Comparison of ENCODE assay signal across 1 cellular context in the genomic region with DNA sequence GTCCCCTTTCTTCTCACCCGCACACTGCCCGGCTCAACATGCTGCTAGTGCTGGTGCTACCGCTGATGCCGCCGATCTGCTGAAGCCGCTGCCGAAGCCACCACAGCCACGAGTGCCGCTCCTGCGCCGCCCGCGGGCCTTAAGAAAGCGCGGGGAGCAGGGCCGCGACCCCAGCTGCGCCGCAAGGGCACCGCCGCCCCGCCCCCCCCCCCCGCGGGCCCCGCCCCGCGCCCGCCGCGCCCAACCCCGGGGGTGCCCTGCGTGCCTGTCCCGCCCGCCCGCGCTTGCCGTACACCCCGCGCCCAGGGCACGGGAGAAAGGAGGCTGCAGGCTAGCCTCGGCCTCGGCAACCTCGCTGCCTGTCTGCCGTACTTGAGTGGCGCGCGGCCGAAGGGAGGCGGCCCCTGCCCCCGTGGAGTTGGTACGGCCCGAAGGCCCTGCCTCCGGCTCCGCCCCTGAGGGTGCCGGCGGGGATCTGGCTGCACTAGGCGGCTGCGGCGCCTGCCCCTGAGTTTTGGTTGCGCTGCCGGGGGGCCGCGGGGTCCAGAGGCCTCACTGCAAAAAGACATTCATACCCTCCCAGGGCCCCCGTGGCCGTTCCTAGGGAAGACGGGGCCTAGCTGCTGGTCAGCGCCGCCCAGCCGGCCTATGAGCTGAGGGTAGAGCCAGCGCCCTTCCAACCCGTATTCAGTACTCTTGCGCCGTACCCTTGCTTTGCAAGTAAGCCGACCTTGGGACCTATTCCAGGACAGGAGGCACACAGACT.
TF ChIP-seq lines count a peak whose summit lies in the region.

TSS of gene SOD2 (minus strand) at position 114 of the 766 bp plus-strand sequence. CDS start at position 40, 74 bp downstream.

TF ChIP-seq in HepG2, 621 proteins besides CTCF, POLR2A, EP300 and RAD21 (continued from another document and continues in another):
- TF ChIP-seq ZNF33B (CRISPR knock-in tag; IDR thresholded peaks at IDR 0.05): peak; percentile 84
- TF ChIP-seq ZNF652 (CRISPR knock-in tag; IDR thresholded peaks at IDR 0.05; ENCODE audit: borderline replicate concordance, low read depth): no peak
- TF ChIP-seq ZNF891 (CRISPR knock-in tag; IDR thresholded peaks at IDR 0.05): peak; percentile 88
- TF ChIP-seq KLF9 (CRISPR knock-in tag; IDR thresholded peaks at IDR 0.05; ENCODE audit: low read depth): 0 out of 2 replicates have a peak, but pooled peaks have one; percentile 13
- no peak; the same call in 1 of the 2 replicates for TF ChIP-seq RCOR2 (CRISPR knock-in tag; IDR thresholded peaks at IDR 0.05)
- no peak for TF ChIP-seq NR3C1 (CRISPR knock-in tag; IDR thresholded peaks at IDR 0.05)
- no peak for TF ChIP-seq RORA (CRISPR knock-in tag; IDR thresholded peaks at IDR 0.05)
- TF ChIP-seq ZZZ3 (CRISPR knock-in tag; IDR thresholded peaks at IDR 0.05; ENCODE audit: borderline replicate concordance): peak; percentile 36; the same call in 1 of the 2 replicates
- TF ChIP-seq, protein P1, sequence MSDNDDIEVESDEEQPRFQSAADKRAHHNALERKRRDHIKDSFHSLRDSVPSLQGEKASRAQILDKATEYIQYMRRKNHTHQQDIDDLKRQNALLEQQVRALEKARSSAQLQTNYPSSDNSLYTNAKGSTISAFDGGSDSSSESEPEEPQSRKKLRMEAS (IDR thresholded peaks at IDR 0.05): peak; percentile 88
- TF ChIP-seq ZNF350 (CRISPR knock-in tag; IDR thresholded peaks at IDR 0.05; ENCODE audit: borderline replicate concordance, low read depth): peak; percentile 95
- 0 out of 2 replicates have a peak, but pooled peaks have one; percentile 46 for TF ChIP-seq MTF2 (CRISPR knock-in tag; IDR thresholded peaks at IDR 0.05; ENCODE audit: borderline replicate concordance)
- TF ChIP-seq TFAP4 (IDR thresholded peaks at IDR 0.05; ENCODE audit: borderline replicate concordance, low read depth): peak; percentile 49; the same call in 1 of the 2 replicates
- peak; percentile 84 for TF ChIP-seq SIN3A (IDR thresholded peaks at IDR 0.05; ENCODE audit: borderline replicate concordance, low read depth, low read length)
- no peak for TF ChIP-seq ZNF354B (CRISPR knock-in tag; IDR thresholded peaks at IDR 0.05)
- TF ChIP-seq, protein P2, sequence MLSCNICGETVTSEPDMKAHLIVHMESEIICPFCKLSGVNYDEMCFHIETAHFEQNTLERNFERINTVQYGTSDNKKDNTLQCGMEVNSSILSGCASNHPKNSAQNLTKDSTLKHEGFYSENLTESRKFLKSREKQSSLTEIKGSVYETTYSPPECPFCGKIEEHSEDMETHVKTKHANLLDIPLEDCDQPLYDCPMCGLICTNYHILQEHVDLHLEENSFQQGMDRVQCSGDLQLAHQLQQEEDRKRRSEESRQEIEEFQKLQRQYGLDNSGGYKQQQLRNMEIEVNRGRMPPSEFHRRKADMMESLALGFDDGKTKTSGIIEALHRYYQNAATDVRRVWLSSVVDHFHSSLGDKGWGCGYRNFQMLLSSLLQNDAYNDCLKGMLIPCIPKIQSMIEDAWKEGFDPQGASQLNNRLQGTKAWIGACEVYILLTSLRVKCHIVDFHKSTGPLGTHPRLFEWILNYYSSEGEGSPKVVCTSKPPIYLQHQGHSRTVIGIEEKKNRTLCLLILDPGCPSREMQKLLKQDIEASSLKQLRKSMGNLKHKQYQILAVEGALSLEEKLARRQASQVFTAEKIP (CRISPR knock-in tag; IDR thresholded peaks at IDR 0.05; ENCODE audit: borderline replicate concordance): no peak
- no peak for TF ChIP-seq JUN (CRISPR knock-in tag; IDR thresholded peaks at IDR 0.05)
- peak; percentile 92; the same call in 1 of the 2 replicates for TF ChIP-seq ZNF747 (CRISPR knock-in tag; IDR thresholded peaks at IDR 0.05; ENCODE audit: borderline replicate concordance)
- TF ChIP-seq, protein P3, sequence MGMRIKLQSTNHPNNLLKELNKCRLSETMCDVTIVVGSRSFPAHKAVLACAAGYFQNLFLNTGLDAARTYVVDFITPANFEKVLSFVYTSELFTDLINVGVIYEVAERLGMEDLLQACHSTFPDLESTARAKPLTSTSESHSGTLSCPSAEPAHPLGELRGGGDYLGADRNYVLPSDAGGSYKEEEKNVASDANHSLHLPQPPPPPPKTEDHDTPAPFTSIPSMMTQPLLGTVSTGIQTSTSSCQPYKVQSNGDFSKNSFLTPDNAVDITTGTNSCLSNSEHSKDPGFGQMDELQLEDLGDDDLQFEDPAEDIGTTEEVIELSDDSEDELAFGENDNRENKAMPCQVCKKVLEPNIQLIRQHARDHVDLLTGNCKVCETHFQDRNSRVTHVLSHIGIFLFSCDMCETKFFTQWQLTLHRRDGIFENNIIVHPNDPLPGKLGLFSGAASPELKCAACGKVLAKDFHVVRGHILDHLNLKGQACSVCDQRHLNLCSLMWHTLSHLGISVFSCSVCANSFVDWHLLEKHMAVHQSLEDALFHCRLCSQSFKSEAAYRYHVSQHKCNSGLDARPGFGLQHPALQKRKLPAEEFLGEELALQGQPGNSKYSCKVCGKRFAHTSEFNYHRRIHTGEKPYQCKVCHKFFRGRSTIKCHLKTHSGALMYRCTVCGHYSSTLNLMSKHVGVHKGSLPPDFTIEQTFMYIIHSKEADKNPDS (CRISPR knock-in tag; IDR thresholded peaks at IDR 0.05): peak; percentile 91; the same call in 1 of the 2 replicates
- TF ChIP-seq RBFOX2 (IDR thresholded peaks at IDR 0.05; ENCODE audit: low read depth, low read length): peak; percentile 98
- TF ChIP-seq ZNF709 (CRISPR knock-in tag; IDR thresholded peaks at IDR 0.05): 0 out of 2 replicates have a peak, but pooled peaks have one; percentile 23
- TF ChIP-seq ZNF775 (CRISPR knock-in tag; IDR thresholded peaks at IDR 0.05; ENCODE audit: borderline replicate concordance): 0 out of 2 replicates have a peak, but pooled peaks have one; percentile 53
- peak; percentile 37 for TF ChIP-seq ZNF431 (CRISPR knock-in tag; IDR thresholded peaks at IDR 0.05; ENCODE audit: borderline replicate concordance, low read depth)
- TF ChIP-seq DPF2 (CRISPR knock-in tag; IDR thresholded peaks at IDR 0.05; ENCODE audit: borderline replicate concordance, low read depth): 0 out of 2 replicates have a peak, but pooled peaks have one; percentile 41
- TF ChIP-seq, protein P4, sequence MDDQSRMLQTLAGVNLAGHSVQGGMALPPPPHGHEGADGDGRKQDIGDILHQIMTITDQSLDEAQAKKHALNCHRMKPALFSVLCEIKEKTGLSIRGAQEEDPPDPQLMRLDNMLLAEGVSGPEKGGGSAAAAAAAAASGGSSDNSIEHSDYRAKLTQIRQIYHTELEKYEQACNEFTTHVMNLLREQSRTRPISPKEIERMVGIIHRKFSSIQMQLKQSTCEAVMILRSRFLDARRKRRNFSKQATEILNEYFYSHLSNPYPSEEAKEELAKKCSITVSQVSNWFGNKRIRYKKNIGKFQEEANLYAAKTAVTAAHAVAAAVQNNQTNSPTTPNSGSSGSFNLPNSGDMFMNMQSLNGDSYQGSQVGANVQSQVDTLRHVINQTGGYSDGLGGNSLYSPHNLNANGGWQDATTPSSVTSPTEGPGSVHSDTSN (CRISPR knock-in tag; IDR thresholded peaks at IDR 0.05; ENCODE audit: borderline replicate concordance): peak; percentile 83; the same call in 1 of the 2 replicates
- TF ChIP-seq CSRNP1 (CRISPR knock-in tag; IDR thresholded peaks at IDR 0.05): no peak
- peak; percentile 95; the same call in 1 of the 2 replicates for TF ChIP-seq ZFP82 (CRISPR knock-in tag; IDR thresholded peaks at IDR 0.05; ENCODE audit: borderline replicate concordance)
- peak; percentile 52 to 73; a peak in 3 of 4 replicates for TF ChIP-seq NR2F1 (CRISPR knock-in tag; IDR thresholded peaks at IDR 0.05)
- TF ChIP-seq FOXC1 (CRISPR knock-in tag; IDR thresholded peaks at IDR 0.05; ENCODE audit: borderline replicate concordance): peak; percentile 92; the same call in 1 of the 2 replicates
- no peak for TF ChIP-seq ZNF207 (IDR thresholded peaks at IDR 0.05; ENCODE audit: borderline replicate concordance)
- TF ChIP-seq, protein P5, sequence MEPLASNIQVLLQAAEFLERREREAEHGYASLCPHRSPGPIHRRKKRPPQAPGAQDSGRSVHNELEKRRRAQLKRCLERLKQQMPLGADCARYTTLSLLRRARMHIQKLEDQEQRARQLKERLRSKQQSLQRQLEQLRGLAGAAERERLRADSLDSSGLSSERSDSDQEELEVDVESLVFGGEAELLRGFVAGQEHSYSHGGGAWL (CRISPR knock-in tag; IDR thresholded peaks at IDR 0.05): peak; percentile 76
- peak; percentile 61 for TF ChIP-seq KDM6A (CRISPR knock-in tag; IDR thresholded peaks at IDR 0.05; ENCODE audit: low read depth)
- TF ChIP-seq GTF2F1 (IDR thresholded peaks at IDR 0.05; ENCODE audit: low read length): 0 out of 2 replicates have a peak, but pooled peaks have one; percentile 58
- peak; percentile 85 for TF ChIP-seq PATZ1 (CRISPR knock-in tag; IDR thresholded peaks at IDR 0.05)
- TF ChIP-seq ZBTB7B (CRISPR knock-in tag; IDR thresholded peaks at IDR 0.05): peak; percentile 93
- TF ChIP-seq, protein P6, sequence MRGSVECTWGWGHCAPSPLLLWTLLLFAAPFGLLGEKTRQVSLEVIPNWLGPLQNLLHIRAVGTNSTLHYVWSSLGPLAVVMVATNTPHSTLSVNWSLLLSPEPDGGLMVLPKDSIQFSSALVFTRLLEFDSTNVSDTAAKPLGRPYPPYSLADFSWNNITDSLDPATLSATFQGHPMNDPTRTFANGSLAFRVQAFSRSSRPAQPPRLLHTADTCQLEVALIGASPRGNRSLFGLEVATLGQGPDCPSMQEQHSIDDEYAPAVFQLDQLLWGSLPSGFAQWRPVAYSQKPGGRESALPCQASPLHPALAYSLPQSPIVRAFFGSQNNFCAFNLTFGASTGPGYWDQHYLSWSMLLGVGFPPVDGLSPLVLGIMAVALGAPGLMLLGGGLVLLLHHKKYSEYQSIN (CRISPR knock-in tag; IDR thresholded peaks at IDR 0.05; ENCODE audit: borderline replicate concordance): peak; percentile 30; the same call in 1 of the 2 replicates
- peak; percentile 69 for TF ChIP-seq GATAD2A (CRISPR knock-in tag; IDR thresholded peaks at IDR 0.05)
- peak; percentile 96 for TF ChIP-seq ESRRA (CRISPR knock-in tag; IDR thresholded peaks at IDR 0.05; ENCODE audit: low read depth)
- no peak for TF ChIP-seq ZNF879 (CRISPR knock-in tag; IDR thresholded peaks at IDR 0.05)
- TF ChIP-seq ZNF720 (CRISPR knock-in tag; IDR thresholded peaks at IDR 0.05): no peak
- TF ChIP-seq BCLAF1 (IDR thresholded peaks at IDR 0.05): no peak
- no peak for TF ChIP-seq ZNF562 (CRISPR knock-in tag; IDR thresholded peaks at IDR 0.05; ENCODE audit: borderline replicate concordance)
- TF ChIP-seq RFX5 (IDR thresholded peaks at IDR 0.05; ENCODE audit: low read depth, low read length): peak; percentile 31; the same call in 1 of the 2 replicates
- TF ChIP-seq KDM4B (CRISPR knock-in tag; IDR thresholded peaks at IDR 0.05): peak; percentile 94
- no peak for TF ChIP-seq ZNF326 (CRISPR knock-in tag; IDR thresholded peaks at IDR 0.05; ENCODE audit: borderline replicate concordance)
- 0 out of 2 replicates have a peak, but pooled peaks have one; percentile 91 for TF ChIP-seq ZNF468 (CRISPR knock-in tag; IDR thresholded peaks at IDR 0.05)
- TF ChIP-seq ZNF883 (CRISPR knock-in tag; IDR thresholded peaks at IDR 0.05; ENCODE audit: not compliant biosample characterization): peak; percentile 92
- TF ChIP-seq ZNF672 (CRISPR knock-in tag; IDR thresholded peaks at IDR 0.05): no peak
